Comparison of ENCODE assay signal across 8 cellular contexts in genomic region chr11:124759268-124760204, GRCh38. TPM values are rescaled to one million over a fixed set of nuclear protein-coding genes. Genes with fewer than 3 reads are reported as not detected.
DNase-seq lines count a peak whose midpoint lies in the region; ATAC-seq and TF ChIP-seq lines count a peak whose summit lies in the region.

No MANE protein-coding gene starts in this region.

- H3K79me1 ChIP-seq in mesenchymal stem cell (replicated peaks; ENCODE audit: low read length, poor library complexity, severe bottlenecking), result peaks cover 2% of the 10 kb centered on the region

- no peaks in the 10 kb centered on the region for H3K79me2 ChIP-seq in ACC112 (ENCODE audit: control insufficient read depth, insufficient read depth, low read length, unreplicated experiment)

- H3K36me3 ChIP-seq in ACC112 (ENCODE audit: insufficient read depth, low read length) (no peaks in the 10 kb centered on the region), mesenchymal stem cell (ENCODE audit: control insufficient read depth in 1 of 2, insufficient read depth in 2 of 2, low read depth in 1 of 2, low read length in 2 of 2) (peaks cover 0 to 7% of the 10 kb centered on the region in 2 experiments)
- no peaks in the 10 kb centered on the region for H3K36me3 ChIP-seq in effector memory CD4-positive, alpha-beta T cell (ENCODE audit: control insufficient read depth, insufficient read depth, low read length)

- H3K4me3 Mint-ChIP-seq in mesothelial cell of epicardium, result no peak overlapping the region

- H3K23ac ChIP-seq in mesenchymal stem cell (ENCODE audit: low read length in 2 of 2), result peak overlapping the region in 1 of 2 experiments; percentile 34

- TF ChIP-seq CTCF in mesothelial cell of epicardium (IDR thresholded peaks at IDR 0.05; ENCODE audit: unreplicated experiment) (no peak), GM10248 (IDR thresholded peaks at IDR 0.05; ENCODE audit: control extremely low read depth, extremely low read depth, low read depth, missing control alignments) (no peak)

- H3K18ac ChIP-seq in mesenchymal stem cell (ENCODE audit: low read depth in 1 of 2, low read length in 2 of 2), result no peak overlapping the region

- no peaks in the 10 kb centered on the region for H3K9me3 Mint-ChIP-seq in mesothelial cell of epicardium

- H2BK120ac ChIP-seq in mesenchymal stem cell (ENCODE audit: low read depth, low read length), result no peak overlapping the region

- H3K27ac Mint-ChIP-seq in mesothelial cell of epicardium, result no peak overlapping the region

- H3K4me3 ChIP-seq in ACC112 (ENCODE audit: low read depth, low read length) (peak overlapping the region; percentile 61), mesenchymal stem cell (ENCODE audit: insufficient read depth in 1 of 2, low read depth in 1 of 2, low read length in 2 of 2) (peak overlapping the region in 1 of 2 experiments; percentile 75)
- H3K4me3 ChIP-seq in effector memory CD4-positive, alpha-beta T cell (ENCODE audit: insufficient read depth, low read depth, low read length, poor library complexity, severe bottlenecking), result peak overlapping the region; percentile 24

- peaks cover 27% of the 10 kb centered on the region for H3K4me1 Mint-ChIP-seq in mesothelial cell of epicardium

- H3K27me3 Mint-ChIP-seq in mesothelial cell of epicardium (ENCODE audit: low read depth), result peaks cover 82% of the 10 kb centered on the region

- no peak overlapping the region for H3K4ac ChIP-seq in mesenchymal stem cell (ENCODE audit: low read depth in 1 of 2, low read length in 2 of 2)

- no peak overlapping the region for H3K14ac ChIP-seq in mesenchymal stem cell (ENCODE audit: low read length in 2 of 2)

- H3K4me2 ChIP-seq in mesenchymal stem cell (ENCODE audit: low read length, poor library complexity, severe bottlenecking), result peak overlapping the region; percentile 77

- peaks cover 13% of the 10 kb centered on the region; the same call in 1 of the 2 replicates for H3K27me3 ChIP-seq in ACC112 (ENCODE audit: insufficient read depth, low read length)
- H3K27me3 ChIP-seq in effector memory CD4-positive, alpha-beta T cell (replicated peaks; ENCODE audit: control insufficient read depth, insufficient read depth, low read length, poor library complexity, severe bottlenecking), result peaks cover 43% of the 10 kb centered on the region
- peaks cover 61 to 80% of the 10 kb centered on the region in 2 experiments for H3K27me3 ChIP-seq in mesenchymal stem cell (ENCODE audit: control insufficient read depth in 1 of 2, insufficient read depth in 1 of 2, low read length in 2 of 2)

- DNase-seq in effector memory CD4-positive, alpha-beta T cell, result no peak
- no peak for DNase-seq in mesenchymal stem cell
- DNase-seq in mesothelial cell of epicardium (ENCODE audit: low spot score in 2 of 2, unreplicated experiment in 2 of 2), result no peak
- DNase-seq in GM10248 (ENCODE audit: extremely low spot score), result no peak

- H3K27ac ChIP-seq in ACC112 (ENCODE audit: low read depth, low read length) (no peak overlapping the region), mesenchymal stem cell (ENCODE audit: low read length, poor library complexity, severe bottlenecking) (no peak overlapping the region)
- no peak overlapping the region for H3K27ac ChIP-seq in effector memory CD4-positive, alpha-beta T cell (ENCODE audit: insufficient read depth, low read length, poor library complexity, severe bottlenecking)

- H4K8ac ChIP-seq in mesenchymal stem cell (ENCODE audit: low read length), result no peak overlapping the region

- no peak overlapping the region for H4K91ac ChIP-seq in mesenchymal stem cell (ENCODE audit: low read length)

- no peak overlapping the region for H2AFZ ChIP-seq in ACC112 (ENCODE audit: low read length, unreplicated experiment)
- H2AFZ ChIP-seq in mesenchymal stem cell (ENCODE audit: low read depth, low read length), result no peak overlapping the region

- peak overlapping the region; percentile 6 for H2BK15ac ChIP-seq in mesenchymal stem cell (ENCODE audit: low read depth, poor library complexity, severe bottlenecking)

- H2BK12ac ChIP-seq in mesenchymal stem cell (ENCODE audit: low read length in 2 of 2), result no peak overlapping the region

- POLR2A ChIA-PET in GM10248 (lab: Yijun Ruan, JAX), result no interaction called here

- H3K4me1 ChIP-seq in ACC112 (ENCODE audit: control insufficient read depth, insufficient read depth, low read length, unreplicated experiment), result peaks cover 5% of the 10 kb centered on the region
- H3K4me1 ChIP-seq in effector memory CD4-positive, alpha-beta T cell (ENCODE audit: control insufficient read depth, insufficient read depth, low read length, poor library complexity, severe bottlenecking), result peaks cover 37% of the 10 kb centered on the region
- peaks cover 43% of the 10 kb centered on the region for H3K4me1 ChIP-seq in mesenchymal stem cell (ENCODE audit: control insufficient read depth, insufficient read depth, low read depth, low read length)

- no peak overlapping the region for H2AK5ac ChIP-seq in mesenchymal stem cell (ENCODE audit: low read length, severe bottlenecking)

- CTCF ChIA-PET in GM10248 (lab: Yijun Ruan, JAX), result interaction anchor here (1.1 to 21.1 kb wide), 12 partner anchors 9 to 88 kb away, joined by 3 to 381 read pairs (median 6); partner anchors contain the start of genes MSANTD2, SIAE and SPA17

- H2BK5ac ChIP-seq in mesenchymal stem cell (ENCODE audit: low read depth, low read length, poor library complexity, severe bottlenecking), result no peak overlapping the region

- ATAC-seq in HG02759 (IDR thresholded peaks at IDR 0.05; ENCODE audit: unreplicated experiment), result peak; percentile 2
- no peak for ATAC-seq in HG02885 (IDR thresholded peaks at IDR 0.05; ENCODE audit: poor library complexity, unreplicated experiment)
- no peak for ATAC-seq in HG03175 (IDR thresholded peaks at IDR 0.05; ENCODE audit: unreplicated experiment)

- H3K9me3 ChIP-seq in effector memory CD4-positive, alpha-beta T cell (ENCODE audit: control insufficient read depth, low read length), result no peaks in the 10 kb centered on the region
- no peaks in the 10 kb centered on the region for H3K9me3 ChIP-seq in mesenchymal stem cell (ENCODE audit: control insufficient read depth, low read length)

- no peak overlapping the region for H3K9ac ChIP-seq in mesenchymal stem cell (ENCODE audit: low read length)

- H3K36me3 Mint-ChIP-seq in mesothelial cell of epicardium, result peaks cover 1% of the 10 kb centered on the region

- 14% methylated on average over 43 of the region's 52 CpGs for WGBS in mesenchymal stem cell

RNA-seq across cellular contexts. Expression of gene ESAM, which starts 2.6 kb away (rescaled TPM):
- 0.10 TPM for polyA plus RNA-seq in mesenchymal stem cell (2013, experiment 1 of 2)
- polyA plus RNA-seq in mesenchymal stem cell (2013, experiment 2 of 2), result 0.05 TPM
- 0.85 to 1.1 TPM (median 0.95 TPM) in 3 replicates for total RNA-seq in mesothelial cell of epicardium

RNA-seq across cellular contexts. Expression of gene VSIG2, which starts 7.5 kb away (rescaled TPM):
- not detected for polyA plus RNA-seq in mesenchymal stem cell (2013, experiment 1 of 2)
- not detected for polyA plus RNA-seq in mesenchymal stem cell (2013, experiment 2 of 2)
- 0.25 to 0.66 TPM (median 0.44 TPM) in 3 replicates for total RNA-seq in mesothelial cell of epicardium

RNA-seq across cellular contexts. Expression of gene NRGN, which starts 19.8 kb away (rescaled TPM):
- polyA plus RNA-seq in mesenchymal stem cell (2013, experiment 1 of 2), result 0.90 TPM
- polyA plus RNA-seq in mesenchymal stem cell (2013, experiment 2 of 2), result 0.68 TPM
- total RNA-seq in mesothelial cell of epicardium, result 2.7 to 2.9 TPM (median 2.7 TPM) in 3 replicates

RNA-seq across cellular contexts. Expression of gene MSANTD2, which starts 40.7 kb away (rescaled TPM):
- 7.3 TPM for polyA plus RNA-seq in mesenchymal stem cell (2013, experiment 1 of 2)
- polyA plus RNA-seq in mesenchymal stem cell (2013, experiment 2 of 2), result 7.2 TPM
- total RNA-seq in mesothelial cell of epicardium, result 32.8 to 37.3 TPM (median 34.4 TPM) in 3 replicates
